ENCODE assay signal across 12 cellular contexts in genomic region chr16:30746638-30747160, GRCh38. TPM values are rescaled to one million over a fixed set of nuclear protein-coding genes. Genes with fewer than 3 reads are reported as not detected.
DNase-seq lines count a peak whose midpoint lies in the region; ATAC-seq and TF ChIP-seq lines count a peak whose summit lies in the region.
"Had no signal": no experiment of that assay in that cellular context is flagged by ENCODE, and none has a peak within 500 bp of the region (broad histone marks: within the 10 kb centered on the region; RNA-seq: fewer than 3 reads in every experiment).

No MANE protein-coding gene starts in this region.

- H3K9me3 ChIP-seq in SK-N-MC (ENCODE audit: low read depth, low read length): no peaks in the 10 kb centered on the region
- H3K9me3 ChIP-seq: adrenal gland, SJSA1, stomach had no signal

- no peaks in the 10 kb centered on the region for H3K27me3 Mint-ChIP-seq in activated naive CD4-positive, alpha-beta T cell treated with anti-CD3 and anti-CD28 coated beads, Interleukin-2, amount 10 ng/mL, durations not matched to agents 7 days and 5 days
- H3K27me3 Mint-ChIP-seq in immature natural killer cell (ENCODE audit: low read depth in 3 of 3) (peaks cover 11 to 22% (median 18%) of the 10 kb centered on the region in 3 donors), type B pancreatic cell (no peaks in the 10 kb centered on the region)

- CTCF ChIA-PET in activated naive CD4-positive, alpha-beta T cell treated with anti-CD3 and anti-CD28 coated beads, Interleukin-2, amount 10 ng/mL, durations not matched to agents 7 days and 5 days (lab: Charles Lee): interaction anchor here (1.0 to 1.2 kb wide), 3 partner anchors 12 to 29 kb away, joined by 3 to 5 read pairs (median 4); no protein-coding TSS in a partner anchor

- peaks cover 28% of the 10 kb centered on the region for H3K36me3 Mint-ChIP-seq in activated naive CD4-positive, alpha-beta T cell treated with anti-CD3 and anti-CD28 coated beads, Interleukin-2, amount 10 ng/mL, durations not matched to agents 7 days and 5 days
- H3K36me3 Mint-ChIP-seq in immature natural killer cell: peaks cover 4 to 22% (median 18%) of the 10 kb centered on the region in 3 donors
- peaks cover 20% of the 10 kb centered on the region for H3K36me3 Mint-ChIP-seq in type B pancreatic cell

- ATAC-seq in GM18498 (IDR thresholded peaks at IDR 0.05; ENCODE audit: unreplicated experiment): no peak

- DNase-seq in activated naive CD4-positive, alpha-beta T cell treated with anti-CD3 and anti-CD28 coated beads, Interleukin-2, amount 10 ng/mL, durations not matched to agents 7 days and 5 days: no peak
- DNase-seq in activated naive CD4-positive, alpha-beta T cell treated with Interleukin-2 at 50 U/mL for 16 hours: no peak
- DNase-seq in SK-N-MC (ENCODE audit: low read depth, low spot score) (no peak), immature natural killer cell (no peak), type B pancreatic cell (ENCODE audit: extremely low spot score, unreplicated experiment) (no peak), NCI-H82 (lab: John Stamatoyannopoulos, UW) (no peak)
- DNase-seq in stimulated activated CD4-positive, alpha-beta T cell treated with anti-CD3 and anti-CD28 coated beads, Interleukin-4, amount 100 ng/mL, for 1 hour: no peak
- DNase-seq: NCI-H2081 treated with DMSO at 0.1 percent for 48 hours, stomach had no signal

- H3K4me3 ChIP-seq in SK-N-MC: no peak overlapping the region
- H3K4me3 ChIP-seq: adrenal gland, SJSA1 had no signal

- H3K27ac ChIP-seq in SK-N-MC: peak overlapping the region; percentile 74; the same call in 1 of the 2 replicates

- peaks cover 28% of the 10 kb centered on the region for H3K4me1 Mint-ChIP-seq in activated naive CD4-positive, alpha-beta T cell treated with anti-CD3 and anti-CD28 coated beads, Interleukin-2, amount 10 ng/mL, durations not matched to agents 7 days and 5 days
- H3K4me1 Mint-ChIP-seq in immature natural killer cell: peaks cover 34 to 44% of the 10 kb centered on the region in 2 donors
- H3K4me1 Mint-ChIP-seq in type B pancreatic cell (ENCODE audit: unreplicated experiment): no peaks in the 10 kb centered on the region

- no peaks in the 10 kb centered on the region for H3K9me3 Mint-ChIP-seq in activated naive CD4-positive, alpha-beta T cell treated with anti-CD3 and anti-CD28 coated beads, Interleukin-2, amount 10 ng/mL, durations not matched to agents 7 days and 5 days
- H3K9me3 Mint-ChIP-seq in immature natural killer cell: no peaks in the 10 kb centered on the region
- no peaks in the 10 kb centered on the region for H3K9me3 Mint-ChIP-seq in type B pancreatic cell

- H3K27ac Mint-ChIP-seq in activated naive CD4-positive, alpha-beta T cell treated with anti-CD3 and anti-CD28 coated beads, Interleukin-2, amount 10 ng/mL, durations not matched to agents 7 days and 5 days: peak overlapping the region; percentile 90
- H3K27ac Mint-ChIP-seq in immature natural killer cell (peak overlapping the region; percentile 7 to 93 (median 88)), type B pancreatic cell (peak overlapping the region; percentile 89)

- peaks cover 12% of the 10 kb centered on the region; the same call in 1 of the 2 replicates for H3K36me3 ChIP-seq in SK-N-MC (ENCODE audit: insufficient read depth, low read length)

- H3K9ac ChIP-seq in SK-N-MC (ENCODE audit: insufficient read length): no peak overlapping the region

- TF ChIP-seq CTCF in type B pancreatic cell (conservative IDR thresholded peaks at IDR 0.05): no peak

- H3K4me3 Mint-ChIP-seq in activated naive CD4-positive, alpha-beta T cell treated with anti-CD3 and anti-CD28 coated beads, Interleukin-2, amount 10 ng/mL, durations not matched to agents 7 days and 5 days: no peak overlapping the region
- no peak overlapping the region for H3K4me3 Mint-ChIP-seq in immature natural killer cell
- no peak overlapping the region for H3K4me3 Mint-ChIP-seq in type B pancreatic cell

RNA-seq across cellular contexts. Expression of gene PHKG2, which starts 1.5 kb away (rescaled TPM):
- polyA plus RNA-seq in immature natural killer cell: 10 to 100 TPM; 49.2 to 91.0 (median 62.7) TPM
- total RNA-seq in type B pancreatic cell (ENCODE audit: low replicate concordance): 41.5 and 42.4 TPM in 2 replicates

RNA-seq across cellular contexts. Expression of gene CFAP119, which starts 15.2 kb away (rescaled TPM):
- polyA plus RNA-seq in immature natural killer cell: 1 to 10 TPM in 1 of 3 donors, under 1 TPM in 1, not detected in 1; 0.76 to 1.0 TPM
- 14.2 and 15.0 TPM in 2 replicates for total RNA-seq in type B pancreatic cell (ENCODE audit: low replicate concordance)

RNA-seq across cellular contexts. Expression of gene RNF40, which starts 15.4 kb away (rescaled TPM):
- polyA plus RNA-seq in immature natural killer cell: 10 to 100 TPM; 19.3 to 87.3 (median 24.6) TPM
- 107 and 131 TPM in 2 replicates for total RNA-seq in type B pancreatic cell (ENCODE audit: low replicate concordance)

RNA-seq across cellular contexts. Expression of gene ZNF629, which starts 40.3 kb away (rescaled TPM):
- polyA plus RNA-seq in immature natural killer cell: 1 to 10 TPM in 1 of 3 donors, under 1 TPM in 2; 0.09 to 1.1 (median 0.16) TPM
- total RNA-seq in type B pancreatic cell (ENCODE audit: low replicate concordance): 26.9 and 35.5 TPM in 2 replicates

RNA-seq across cellular contexts. Expression of gene SRCAP, which starts 47.7 kb away (rescaled TPM):
- 10 to 100 TPM in 1 of 3 donors, 1 to 10 TPM in 2; 1.9 to 38.9 (median 2.8) TPM for polyA plus RNA-seq in immature natural killer cell
- total RNA-seq in type B pancreatic cell (ENCODE audit: low replicate concordance): 62.8 and 73.5 TPM in 2 replicates
